Comparison of ENCODE assay signal across 8 cellular contexts in the genomic region with DNA sequence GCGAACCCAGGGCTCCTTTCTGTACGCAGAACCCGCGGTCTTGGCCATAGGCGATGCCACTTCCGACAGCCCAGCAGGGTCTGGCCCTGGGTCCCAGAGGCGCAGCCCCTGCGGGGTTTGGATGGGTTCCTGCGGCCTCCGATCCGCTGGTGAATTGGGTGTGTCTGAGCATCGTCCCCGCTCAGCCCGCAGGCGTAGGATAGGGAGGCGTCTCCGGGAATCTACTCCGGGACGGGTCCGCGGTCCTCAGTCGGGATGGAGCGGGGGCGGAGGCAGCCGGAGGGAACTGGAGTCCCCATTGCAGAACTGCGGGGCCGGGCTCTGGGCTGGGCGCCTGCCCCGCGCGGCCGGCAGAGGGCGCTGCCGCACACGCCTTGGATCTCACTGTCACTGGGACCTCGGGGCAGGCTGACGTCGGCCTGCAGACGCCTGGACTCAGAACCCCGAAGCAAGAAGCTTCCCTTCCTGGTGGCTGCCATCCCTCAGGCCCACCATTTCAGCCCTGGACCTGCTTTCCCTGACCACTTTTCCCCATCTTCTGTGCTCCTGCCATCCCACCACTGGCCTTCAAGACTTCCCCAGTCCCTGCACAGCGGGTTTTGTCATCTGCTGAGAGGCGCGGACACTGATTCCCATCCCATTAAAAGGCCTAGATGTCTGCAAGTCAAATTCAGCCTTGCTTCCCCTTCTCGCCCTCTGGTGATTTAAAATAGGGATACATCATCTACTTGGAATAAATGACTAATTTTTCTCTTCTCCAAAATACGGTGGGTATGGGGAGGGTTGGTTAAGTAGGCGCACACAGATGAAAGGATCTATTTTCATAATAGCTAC. TPM values are rescaled to one million over a fixed set of nuclear protein-coding genes. Genes with fewer than 3 reads are reported as not detected.
DNase-seq lines count a peak whose midpoint lies in the region; ATAC-seq and TF ChIP-seq lines count a peak whose summit lies in the region.

No MANE protein-coding gene starts in this region.

- peak; percentile 86 for DNase-seq in AG08395 (ENCODE audit: low spot score)
- DNase-seq in NCI-H748 (lab: John Stamatoyannopoulos, UW; ENCODE audit: unreplicated experiment) = peak; percentile 79
- peak; percentile 89 for DNase-seq in activated CD4-positive, alpha-beta memory T cell treated with anti-CD3 and anti-CD28 coated beads for 36 hours
- DNase-seq in lower lobe of right lung = peak; percentile 89
- DNase-seq in stimulated activated CD4-positive, alpha-beta T cell treated with anti-CD3 and anti-CD28 coated beads, Interleukin-4, amount 100 ng/mL, for 48 hours (ENCODE audit: low read depth in 2 of 2) = peak; percentile 75 to 76

- intact Hi-C loops in activated CD4-positive, alpha-beta memory T cell treated with anti-CD3 and anti-CD28 coated beads for 36 hours (cut with micrococcal nuclease) = loop anchor here (1.0 to 2.0 kb wide), 2 partner anchors 69 to 118 kb away; partner anchors contain the start of gene PHF21A
- intact Hi-C loops in lower lobe of right lung (cut with DNase I) = no loop called here

- peaks cover 36% of the 10 kb centered on the region for H3K4me1 Mint-ChIP-seq in activated CD4-positive, alpha-beta memory T cell treated with anti-CD3 and anti-CD28 coated beads for 36 hours (ENCODE audit: low read depth)

- ATAC-seq in GM18870 (IDR thresholded peaks at IDR 0.05; ENCODE audit: unreplicated experiment) = peak; percentile 44
- peak; percentile 65 for ATAC-seq in HG03342 (IDR thresholded peaks at IDR 0.05; ENCODE audit: unreplicated experiment)
- peak; percentile 88 to 93 for ATAC-seq in lower lobe of right lung

- H3K27me3 ChIP-seq in duodenal mucosa (ENCODE audit: control insufficient read depth in 1 of 2, insufficient read depth in 2 of 2, low read length in 2 of 2) (peaks cover 10 to 23% of the 10 kb centered on the region in 2 donors), lower lobe of right lung (ENCODE audit: low read depth) (no peaks in the 10 kb centered on the region)

- no peak overlapping the region for H3K27ac ChIP-seq in duodenal mucosa (ENCODE audit: low read depth, low read length)
- peak overlapping the region; percentile 89 for H3K27ac ChIP-seq in lower lobe of right lung

- POLR2A ChIA-PET in activated CD4-positive, alpha-beta memory T cell treated with anti-CD3 and anti-CD28 coated beads for 36 hours (lab: Charles Lee) = interaction anchor here (0.8 to 1.7 kb wide), 5 partner anchors 10 to 321 kb away, joined by 3 to 6 read pairs (median 4); partner anchors contain the start of gene PEX16

- H3K27me3 Mint-ChIP-seq in activated CD4-positive, alpha-beta memory T cell treated with anti-CD3 and anti-CD28 coated beads for 36 hours = peaks cover 1% of the 10 kb centered on the region

- peak overlapping the region; percentile 55 to 57 for H3K4me3 ChIP-seq in duodenal mucosa (ENCODE audit: low read depth in 1 of 2, low read length in 2 of 2)
- H3K4me3 ChIP-seq in lower lobe of right lung = peak overlapping the region; percentile 62

- peak overlapping the region; percentile 74 for H3K4me3 Mint-ChIP-seq in activated CD4-positive, alpha-beta memory T cell treated with anti-CD3 and anti-CD28 coated beads for 36 hours

- H3K9me3 ChIP-seq in duodenal mucosa (ENCODE audit: control insufficient read depth in 1 of 2, low read length in 2 of 2) (no peaks in the 10 kb centered on the region), lower lobe of right lung (no peaks in the 10 kb centered on the region)

- no peaks in the 10 kb centered on the region for H3K9me3 Mint-ChIP-seq in activated CD4-positive, alpha-beta memory T cell treated with anti-CD3 and anti-CD28 coated beads for 36 hours

- H3K4me1 ChIP-seq in duodenal mucosa (ENCODE audit: control insufficient read depth in 1 of 2, insufficient read depth in 2 of 2, low read length in 2 of 2) (peaks cover 21 to 34% of the 10 kb centered on the region in 2 donors), lower lobe of right lung (peaks cover 44% of the 10 kb centered on the region)

- no peaks in the 10 kb centered on the region for H3K36me3 Mint-ChIP-seq in activated CD4-positive, alpha-beta memory T cell treated with anti-CD3 and anti-CD28 coated beads for 36 hours

- peak; percentile 99 for TF ChIP-seq CTCF in lower lobe of right lung (IDR thresholded peaks at IDR 0.05)

- no peak overlapping the region for H3K27ac Mint-ChIP-seq in activated CD4-positive, alpha-beta memory T cell treated with anti-CD3 and anti-CD28 coated beads for 36 hours

- no peaks in the 10 kb centered on the region for H3K36me3 ChIP-seq in duodenal mucosa (ENCODE audit: control insufficient read depth in 1 of 2, insufficient read depth in 2 of 2, low read length in 2 of 2)
- H3K36me3 ChIP-seq in lower lobe of right lung = no peaks in the 10 kb centered on the region

- CTCF ChIA-PET in activated CD4-positive, alpha-beta memory T cell treated with anti-CD3 and anti-CD28 coated beads for 36 hours (lab: Charles Lee) = interaction anchor here (0.6 to 19.7 kb wide), 43 partner anchors 8 to 321 kb away, joined by 3 to 479 read pairs (median 5); partner anchors contain the start of genes CREB3L1, DGKZ and PEX16

- peak overlapping the region; percentile 21 to 51 for H3K9ac ChIP-seq in duodenal mucosa (ENCODE audit: low read depth in 1 of 2, low read length in 2 of 2)

RNA-seq across cellular contexts. Expression of gene CREB3L1, which starts 38.3 kb away (rescaled TPM):
- not detected for total RNA-seq in activated CD4-positive, alpha-beta memory T cell treated with anti-CD3 and anti-CD28 coated beads for 36 hours
- total RNA-seq in lower lobe of right lung = 40.5 TPM

Comparison
In these comparisons a context has a peak if more than half of its experiments do, and no peak if none do; other contexts are left out.
1. RNA of gene CREB3L1, which starts 38.3 kb away (total RNA-seq): 40.5 TPM in lower lobe of right lung (single experiment); not detected in activated CD4-positive, alpha-beta memory T cell treated with anti-CD3 and anti-CD28 coated beads for 36 hours; every median in the first group is over 10 times any median in the second.
2. Peak in every context shown above with its lines, with median percentiles within 50 percentile points of each other: DNase-seq and ATAC-seq.